Comparison of ENCODE assay signal across 13 cellular contexts in the genomic region with DNA sequence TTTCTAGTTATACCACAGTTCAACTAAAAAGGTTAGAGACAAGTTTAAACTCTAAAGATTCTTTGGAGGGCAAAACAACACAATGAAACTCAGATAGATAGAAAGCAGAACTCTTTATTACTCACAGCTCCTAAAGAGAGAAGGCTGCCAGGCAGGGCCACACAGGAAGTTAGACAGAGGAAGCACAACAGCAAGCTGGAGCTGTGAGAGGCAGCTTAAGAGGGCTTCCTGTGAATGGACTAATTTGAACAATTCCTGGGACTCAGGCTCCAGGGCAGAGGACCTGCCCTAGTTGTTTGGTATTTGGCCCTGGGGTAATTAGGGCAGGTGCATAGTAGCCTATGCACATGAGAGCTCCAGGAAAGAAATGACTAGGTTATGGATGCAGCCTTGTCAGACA.
DNase-seq lines count a peak whose midpoint lies in the region; ATAC-seq and TF ChIP-seq lines count a peak whose summit lies in the region.
"Had no signal": no experiment of that assay in that cellular context is flagged by ENCODE, and none has a peak within 500 bp of the region (broad histone marks: within the 10 kb centered on the region; RNA-seq: fewer than 3 reads in every experiment).

No MANE protein-coding gene starts in this region.

- peaks cover 2 to 12% of the 10 kb centered on the region in 2 donors for H3K27me3 Mint-ChIP-seq in CD8-positive, alpha-beta memory T cell
- no peaks in the 10 kb centered on the region for H3K27me3 Mint-ChIP-seq in glutamatergic neuron (ENCODE audit: unreplicated experiment)

- no peak overlapping the region for H3K4me3 ChIP-seq in CD8-positive, alpha-beta memory T cell (ENCODE audit: low read length)
- H3K4me3 ChIP-seq in lower leg skin (ENCODE audit: low read depth, poor library complexity, severe bottlenecking), result no peak overlapping the region
- H3K4me3 ChIP-seq: skin epidermis had no signal

- no peaks in the 10 kb centered on the region for H3K4me1 ChIP-seq in CD8-positive, alpha-beta memory T cell (ENCODE audit: insufficient read depth, low read length)

- POLR2A ChIA-PET in CD8-positive, alpha-beta memory T cell (lab: Charles Lee), result no interaction called here

- no peaks in the 10 kb centered on the region for H3K9me3 ChIP-seq in CD8-positive, alpha-beta memory T cell (ENCODE audit: low read length)

- no peak overlapping the region for H3K27ac ChIP-seq in CD8-positive, alpha-beta memory T cell (ENCODE audit: low read depth, low read length)
- H3K27ac ChIP-seq: skin epidermis had no signal

- no peaks in the 10 kb centered on the region for H3K36me3 Mint-ChIP-seq in CD8-positive, alpha-beta memory T cell
- H3K36me3 Mint-ChIP-seq in glutamatergic neuron (ENCODE audit: unreplicated experiment), result no peaks in the 10 kb centered on the region

- no peak overlapping the region for H3K27ac Mint-ChIP-seq in CD8-positive, alpha-beta memory T cell
- H3K27ac Mint-ChIP-seq in glutamatergic neuron (ENCODE audit: unreplicated experiment), result no peak overlapping the region
- H3K27ac Mint-ChIP-seq: activated T-helper 2 cell treated with anti-CD3 and anti-CD28 coated beads, Interferon-gamma antibody, Interleukin-2, Interleukin-4, amounts not matched to agents 10 μg/mL and 5 μg/mL and 100 μg/mL, durations not matched to agents 14 hours and 24 hours and 36 hours had no signal

- H3K9me3 Mint-ChIP-seq in CD8-positive, alpha-beta memory T cell, result no peaks in the 10 kb centered on the region
- H3K9me3 Mint-ChIP-seq in glutamatergic neuron (ENCODE audit: unreplicated experiment), result no peaks in the 10 kb centered on the region
- H3K9me3 Mint-ChIP-seq: activated T-helper 2 cell treated with anti-CD3 and anti-CD28 coated beads, Interferon-gamma antibody, Interleukin-2, Interleukin-4, amounts not matched to agents 10 μg/mL and 5 μg/mL and 100 μg/mL, durations not matched to agents 14 hours and 24 hours and 36 hours had no signal

- CTCF ChIA-PET in CD8-positive, alpha-beta memory T cell (lab: Charles Lee), result interaction anchor here (1.2 kb wide), 1 partner anchor 32 kb away, joined by 3 read pairs; no protein-coding TSS in a partner anchor

- TF ChIP-seq POLR2A in lower leg skin (IDR thresholded peaks at IDR 0.05), result no peak

- peaks cover 0 to 2% (median 0%) of the 10 kb centered on the region in 3 donors for H3K4me1 Mint-ChIP-seq in CD8-positive, alpha-beta memory T cell
- H3K4me1 Mint-ChIP-seq in glutamatergic neuron (ENCODE audit: low read depth, unreplicated experiment), result peaks cover 7% of the 10 kb centered on the region

- H3K27me3 ChIP-seq in CD8-positive, alpha-beta memory T cell (ENCODE audit: insufficient read depth, low read length, poor library complexity, severe bottlenecking), result no peaks in the 10 kb centered on the region

- DNase-seq in MV-4-11 (lab: John Stamatoyannopoulos, UW) (peak; percentile 89), left lobe of liver (ENCODE audit: low spot score) (no peak), glutamatergic neuron (no peak), lower leg skin (ENCODE audit: low spot score in 2 of 2) (no peak)
- no peak for DNase-seq in CD8-positive, alpha-beta memory T cell
- DNase-seq: effector memory CD4-positive, alpha-beta T cell; NCI-H1436 treated with DMSO at 0.1 percent for 48 hours; T-helper 1 cell had no signal

- no peaks in the 10 kb centered on the region for H3K36me3 ChIP-seq in CD8-positive, alpha-beta memory T cell (ENCODE audit: insufficient read depth, low read length)

- H3K4me3 Mint-ChIP-seq in CD8-positive, alpha-beta memory T cell, result no peak overlapping the region
- no peak overlapping the region for H3K4me3 Mint-ChIP-seq in glutamatergic neuron (ENCODE audit: unreplicated experiment)

- ATAC-seq in GM18502 (IDR thresholded peaks at IDR 0.05; ENCODE audit: poor library complexity, unreplicated experiment) (peak; percentile 83), GM21360 (IDR thresholded peaks at IDR 0.05; ENCODE audit: unreplicated experiment) (peak; percentile 76), left lobe of liver (peak; percentile 47), HG03460 (IDR thresholded peaks at IDR 0.05; ENCODE audit: unreplicated experiment) (no peak)

- TF ChIP-seq CTCF in glutamatergic neuron (IDR thresholded peaks at IDR 0.05; ENCODE audit: partially characterized antibody, unreplicated experiment), result no peak
- TF ChIP-seq CTCF in lower leg skin (IDR thresholded peaks at IDR 0.05), result no peak

- intact Hi-C loops in lower leg skin (cut with DNase I; ENCODE audit: low total_unique reads), result no loop called here
